ENCODE assay signal across 1 cellular context in genomic region chr5:139385061-139385889, GRCh38.
TF ChIP-seq lines count a peak whose summit lies in the region.

No MANE protein-coding gene starts in this region.

TF ChIP-seq in GM12878, 131 proteins besides CTCF, POLR2A, EP300 and RAD21:
- peak in 1 of 2 experiments; percentile 36; a peak in 3 of 4 replicates for TF ChIP-seq IKZF2 (IDR thresholded peaks at IDR 0.05)
- no peak for TF ChIP-seq ZSCAN29 (IDR thresholded peaks at IDR 0.05)
- TF ChIP-seq MLLT1 (IDR thresholded peaks at IDR 0.05), result 0 out of 2 replicates have a peak, but pooled peaks have one; percentile 21
- no peak for TF ChIP-seq TCF12 (IDR thresholded peaks at IDR 0.05; ENCODE audit: low read depth, low read length)
- peak; percentile 11 for TF ChIP-seq BCL3 (IDR thresholded peaks at IDR 0.05; ENCODE audit: borderline replicate concordance, insufficient read depth, low read depth, low read length, poor library complexity, severe bottlenecking)
- TF ChIP-seq CBX3 (IDR thresholded peaks at IDR 0.05; ENCODE audit: borderline replicate concordance, low read depth), result no peak
TF ChIP-seq in GM12878: peak in this region for 3.
